In genomic region chr14:95523051-95523817, GRCh38 we compare ENCODE assay signal across 9 cellular contexts. TPM values are rescaled to one million over a fixed set of nuclear protein-coding genes. Genes with fewer than 3 reads are reported as not detected.
A peak's percentile ranks its signal among the peaks of the same experiment; 100 is the strongest.
DNase-seq lines count a peak whose midpoint lies in the region; ATAC-seq and TF ChIP-seq lines count a peak whose summit lies in the region.
"Had no signal": no experiment of that assay in that cellular context is flagged by ENCODE, and none has a peak within 500 bp of the region (broad histone marks: within the 10 kb centered on the region; RNA-seq: fewer than 3 reads in every experiment).

No MANE protein-coding gene starts in this region.

- TF ChIP-seq CTCF in heart left ventricle (IDR thresholded peaks at IDR 0.05) (no peak), hepatocyte (IDR thresholded peaks at IDR 0.05; ENCODE audit: poor library complexity) (no peak), thyroid gland (IDR thresholded peaks at IDR 0.05) (no peak), mesothelial cell of epicardium (IDR thresholded peaks at IDR 0.05; ENCODE audit: unreplicated experiment) (no peak)

- no peaks in the 10 kb centered on the region for H3K27me3 ChIP-seq in heart left ventricle
- H3K27me3 ChIP-seq in hepatocyte, result no peaks in the 10 kb centered on the region
- H3K27me3 ChIP-seq in thyroid gland, result no peaks in the 10 kb centered on the region
- H3K27me3 ChIP-seq: tibial artery had no signal

- DNase-seq in heart left ventricle (no peak), Right ventricle myocardium inferior (ENCODE audit: missing footprints) (no peak), hepatocyte (ENCODE audit: low spot score) (no peak), thyroid gland (peak; percentile 45 to 55), HT-29 (ENCODE audit: low spot score) (no peak), mesothelial cell of epicardium (ENCODE audit: low spot score in 2 of 2, unreplicated experiment in 2 of 2) (no peak)
- DNase-seq in activated CD8-positive, alpha-beta memory T cell treated with anti-CD3 and anti-CD28 coated beads for 24 hours, result peak; percentile 81
- DNase-seq: tibial artery had no signal

- peaks cover 7% of the 10 kb centered on the region for H3K4me1 Mint-ChIP-seq in mesothelial cell of epicardium

- H3K9me2 ChIP-seq in hepatocyte (replicated peaks; ENCODE audit: insufficient read depth), result no peaks in the 10 kb centered on the region

- TF ChIP-seq POLR2A in heart left ventricle (IDR thresholded peaks at IDR 0.05), result no peak
- TF ChIP-seq POLR2A in thyroid gland (IDR thresholded peaks at IDR 0.05), result no peak

- H3K36me3 ChIP-seq in heart left ventricle (no peaks in the 10 kb centered on the region), hepatocyte (replicated peaks; ENCODE audit: insufficient read depth, low read depth) (no peaks in the 10 kb centered on the region), thyroid gland (no peaks in the 10 kb centered on the region)

- H3K4me2 ChIP-seq in hepatocyte, result peak overlapping the region; percentile 58

- H3K4me1 ChIP-seq in heart left ventricle, result peaks cover 0 to 91% (median 52%) of the 10 kb centered on the region in 12 donors
- peaks cover 18% of the 10 kb centered on the region for H3K4me1 ChIP-seq in hepatocyte (ENCODE audit: insufficient read depth)
- H3K4me1 ChIP-seq in thyroid gland, result peaks cover 32 to 47% of the 10 kb centered on the region in 2 donors

- H3K9me3 ChIP-seq in heart left ventricle, result no peaks in the 10 kb centered on the region
- H3K9me3 ChIP-seq in hepatocyte (ENCODE audit: low read depth), result no peaks in the 10 kb centered on the region
- H3K9me3 ChIP-seq in thyroid gland, result no peaks in the 10 kb centered on the region
- H3K9me3 ChIP-seq: tibial artery had no signal

- H3K27ac ChIP-seq in heart left ventricle, result peak overlapping the region in 11 of 12 donors; percentile 4 to 88 (median 52)
- peak overlapping the region; percentile 84 for H3K27ac ChIP-seq in hepatocyte
- peak overlapping the region; percentile 62 to 74 (median 67) for H3K27ac ChIP-seq in thyroid gland

- peaks cover 7% of the 10 kb centered on the region for H3K79me2 ChIP-seq in hepatocyte

- no peak overlapping the region for H3K4me3 Mint-ChIP-seq in mesothelial cell of epicardium

- WGBS in heart left ventricle, 4 donors, result 54 to 65% (median 59%) methylated on average over 12 of the region's 12 CpGs
- 55% methylated on average over 12 of the region's 12 CpGs for WGBS in hepatocyte (ENCODE audit: low lambda C conversion rate, missing lambda C conversion rate)
- 25 to 38% methylated on average over 12 of the region's 12 CpGs for WGBS in thyroid gland, 2 donors

- no peaks in the 10 kb centered on the region for H4K20me1 ChIP-seq in hepatocyte (ENCODE audit: insufficient read depth, poor library complexity, severe bottlenecking)

- H3K4me3 ChIP-seq in heart left ventricle, result peak overlapping the region in 2 of 12 donors; percentile 13 to 30
- no peak overlapping the region for H3K4me3 ChIP-seq in hepatocyte
- no peak overlapping the region for H3K4me3 ChIP-seq in thyroid gland (replicated peaks in 1 of 3)
- H3K4me3 ChIP-seq: tibial artery had no signal

- H3K27me3 Mint-ChIP-seq in mesothelial cell of epicardium (ENCODE audit: low read depth), result peaks cover 21% of the 10 kb centered on the region

- intact Hi-C loops in heart left ventricle (cut with DNase I), result no loop called here
- intact Hi-C loops in Right ventricle myocardium inferior (cut with DNase I), result loop anchor here (5.0 kb wide), 1 partner anchor 361 kb away; no protein-coding TSS in a partner anchor
- intact Hi-C loops in thyroid gland (cut with DNase I), result no loop called here

- H3K27ac Mint-ChIP-seq in mesothelial cell of epicardium, result no peak overlapping the region

- H2AFZ ChIP-seq in hepatocyte, result no peak overlapping the region

- H3K9me3 Mint-ChIP-seq in mesothelial cell of epicardium, result no peaks in the 10 kb centered on the region

- ATAC-seq in heart left ventricle (no peak), Right ventricle myocardium inferior (no peak), GM21526 (IDR thresholded peaks at IDR 0.05; ENCODE audit: low FRiP score, unreplicated experiment) (no peak)

- no peaks in the 10 kb centered on the region for H3K36me3 Mint-ChIP-seq in mesothelial cell of epicardium

RNA-seq across cellular contexts. Expression of gene SYNE3, which starts 6.8 kb away (rescaled TPM):
- total RNA-seq in heart left ventricle (10 to 100 TPM in 5 of 9 donors, 1 to 10 TPM in 4; 6.2 to 16.9 (median 10.3) TPM), Right ventricle myocardium inferior (16.5 TPM), hepatocyte (2.0 and 2.4 TPM in 2 replicates), thyroid gland (10 to 100 TPM in 3 of 4 donors, 1 to 10 TPM in 1; 9.7 to 21.9 (median 17.6) TPM), mesothelial cell of epicardium (1.5 to 1.9 TPM (median 1.6 TPM) in 3 replicates)
- polyA plus RNA-seq in heart left ventricle (1 to 10 TPM; 3.1 to 3.9 TPM), hepatocyte (0.16 and 1.3 TPM in 2 replicates)
- not detected in 2 replicates for total RNA-seq in HT-29 (2014; rRNA removed; shearing (Covaris generic))

RNA-seq across cellular contexts. Expression of gene GLRX5, which starts 11.6 kb away (rescaled TPM):
- total RNA-seq in heart left ventricle (100 to 1,000 TPM in 1 of 9 donors, 10 to 100 TPM in 8; 60.8 to 113 (median 78.5) TPM), Right ventricle myocardium inferior (84.7 TPM), hepatocyte (50.0 and 63.5 TPM in 2 replicates), thyroid gland (10 to 100 TPM; 33.9 to 64.1 (median 41.3) TPM), mesothelial cell of epicardium (35.6 to 38.5 TPM (median 38.4 TPM) in 3 replicates)
- polyA plus RNA-seq in heart left ventricle (10 to 100 TPM; 64.4 to 98.3 TPM), hepatocyte (94.5 and 105 TPM in 2 replicates)
- 56.9 and 60.8 TPM in 2 replicates for total RNA-seq in HT-29 (2014; rRNA removed; shearing (Covaris generic))

Comparison
In these comparisons a context has a peak if more than half of its experiments do, and no peak if none do; other contexts are left out.
1. DNase-seq: peak in activated CD8-positive, alpha-beta memory T cell treated with anti-CD3 and anti-CD28 coated beads for 24 hours (single experiment) and thyroid gland (2 of 2); none in heart left ventricle (0 of 5), Right ventricle myocardium inferior (single experiment), hepatocyte (single experiment), HT-29 (single experiment) and mesothelial cell of epicardium (0 of 2).
2. Peak in every context shown above with its lines, with median percentiles within 50 percentile points of each other: H3K27ac ChIP-seq.